ENCODE assay signal across 7 cellular contexts in genomic region chrX:45781901-45782553, GRCh38.
DNase-seq lines count a peak whose midpoint lies in the region; ATAC-seq and TF ChIP-seq lines count a peak whose summit lies in the region.

No MANE protein-coding gene starts in this region.

- H3K4me3 ChIP-seq in GM23248 = no peak overlapping the region; the same call in 1 of the 2 replicates

- H3K4me3 Mint-ChIP-seq in effector memory CD8-positive, alpha-beta T cell = no peak overlapping the region
- H3K4me3 Mint-ChIP-seq in osteocyte (ENCODE audit: unreplicated experiment) = no peak overlapping the region

- TF ChIP-seq CTCF in osteocyte (IDR thresholded peaks at IDR 0.05) = peak; percentile 63

- H3K9ac ChIP-seq in GM23248 = peak overlapping the region; percentile 11; the same call in 1 of the 2 replicates

- 41 to 46% methylated on average over 4 of the region's 4 CpGs for WGBS in GM23248 (ENCODE audit: low coverage in 1 of 2, low lambda C conversion rate in 2 of 2, missing lambda C conversion rate in 2 of 2), 2 experiments

- no peaks in the 10 kb centered on the region for H3K9me2 ChIP-seq in GM23248 (ENCODE audit: insufficient read depth)

- no peak overlapping the region for H3K27ac Mint-ChIP-seq in effector memory CD8-positive, alpha-beta T cell
- H3K27ac Mint-ChIP-seq in osteocyte (ENCODE audit: unreplicated experiment) = peak overlapping the region; percentile 75

- H3K4me1 ChIP-seq in GM23248 (ENCODE audit: insufficient read depth) = peaks cover 27% of the 10 kb centered on the region

- H3F3A ChIP-seq in GM23248 (ENCODE audit: insufficient read depth) = peaks cover 15% of the 10 kb centered on the region; the same call in 1 of the 2 replicates

- peaks cover 0 to 4% of the 10 kb centered on the region in 2 donors for H3K27me3 Mint-ChIP-seq in effector memory CD8-positive, alpha-beta T cell
- H3K27me3 Mint-ChIP-seq in osteocyte (ENCODE audit: unreplicated experiment) = no peaks in the 10 kb centered on the region

- peak; percentile 43 for ATAC-seq in effector memory CD8-positive, alpha-beta T cell (replicated peaks)

- no peaks in the 10 kb centered on the region for H3K27me3 ChIP-seq in GM23248 (replicated peaks; ENCODE audit: insufficient read depth)

- DNase-seq in GM23248 (peak; percentile 80), NCI-H460 (ENCODE audit: extremely low read depth, low read depth) (peak; percentile 64), osteocyte (ENCODE audit: extremely low spot score, unreplicated experiment) (no peak), RPMI8226 (no peak), activated gamma-delta T cell (lab: John Stamatoyannopoulos, UW) (no peak), ecto neural progenitor cell (ENCODE audit: low spot score) (no peak)
- DNase-seq in effector memory CD8-positive, alpha-beta T cell = no peak

- H3K9me3 ChIP-seq in GM23248 (ENCODE audit: low read depth) = no peaks in the 10 kb centered on the region

- peaks cover 98% of the 10 kb centered on the region for H3K79me2 ChIP-seq in GM23248 (ENCODE audit: insufficient read depth)

- H4K20me1 ChIP-seq in GM23248 (ENCODE audit: insufficient read depth) = no peaks in the 10 kb centered on the region

- in situ Hi-C loops in GM23248 (cut with MboI) = no loop called here

- no peak overlapping the region for H2AFZ ChIP-seq in GM23248

- H3K27ac ChIP-seq in GM23248 = peak overlapping the region; percentile 56

- no peak overlapping the region for H3K4me2 ChIP-seq in GM23248 (ENCODE audit: unreplicated experiment)

- H3K9me3 Mint-ChIP-seq in effector memory CD8-positive, alpha-beta T cell = no peaks in the 10 kb centered on the region
- peaks cover 9% of the 10 kb centered on the region for H3K9me3 Mint-ChIP-seq in osteocyte (ENCODE audit: unreplicated experiment)

- H3K36me3 Mint-ChIP-seq in effector memory CD8-positive, alpha-beta T cell (ENCODE audit: insufficient read depth) = no peaks in the 10 kb centered on the region
- no peaks in the 10 kb centered on the region for H3K36me3 Mint-ChIP-seq in osteocyte (ENCODE audit: unreplicated experiment)

- H3K4me1 Mint-ChIP-seq in effector memory CD8-positive, alpha-beta T cell (ENCODE audit: low read depth in 2 of 2) = peaks cover 3 to 4% of the 10 kb centered on the region in 2 donors
- H3K4me1 Mint-ChIP-seq in osteocyte (ENCODE audit: unreplicated experiment) = peaks cover 27% of the 10 kb centered on the region

- no peaks in the 10 kb centered on the region for H3K36me3 ChIP-seq in GM23248 (ENCODE audit: low read depth)

Comparison
In these comparisons a context has a peak if more than half of its experiments do, and no peak if none do; other contexts are left out.
1. DNase-seq: peak in GM23248 (single experiment) and NCI-H460 (single experiment); none in effector memory CD8-positive, alpha-beta T cell (0 of 3), osteocyte (single experiment), RPMI8226 (single experiment), activated gamma-delta T cell (single experiment) and ecto neural progenitor cell (single experiment).